In the genomic region with DNA sequence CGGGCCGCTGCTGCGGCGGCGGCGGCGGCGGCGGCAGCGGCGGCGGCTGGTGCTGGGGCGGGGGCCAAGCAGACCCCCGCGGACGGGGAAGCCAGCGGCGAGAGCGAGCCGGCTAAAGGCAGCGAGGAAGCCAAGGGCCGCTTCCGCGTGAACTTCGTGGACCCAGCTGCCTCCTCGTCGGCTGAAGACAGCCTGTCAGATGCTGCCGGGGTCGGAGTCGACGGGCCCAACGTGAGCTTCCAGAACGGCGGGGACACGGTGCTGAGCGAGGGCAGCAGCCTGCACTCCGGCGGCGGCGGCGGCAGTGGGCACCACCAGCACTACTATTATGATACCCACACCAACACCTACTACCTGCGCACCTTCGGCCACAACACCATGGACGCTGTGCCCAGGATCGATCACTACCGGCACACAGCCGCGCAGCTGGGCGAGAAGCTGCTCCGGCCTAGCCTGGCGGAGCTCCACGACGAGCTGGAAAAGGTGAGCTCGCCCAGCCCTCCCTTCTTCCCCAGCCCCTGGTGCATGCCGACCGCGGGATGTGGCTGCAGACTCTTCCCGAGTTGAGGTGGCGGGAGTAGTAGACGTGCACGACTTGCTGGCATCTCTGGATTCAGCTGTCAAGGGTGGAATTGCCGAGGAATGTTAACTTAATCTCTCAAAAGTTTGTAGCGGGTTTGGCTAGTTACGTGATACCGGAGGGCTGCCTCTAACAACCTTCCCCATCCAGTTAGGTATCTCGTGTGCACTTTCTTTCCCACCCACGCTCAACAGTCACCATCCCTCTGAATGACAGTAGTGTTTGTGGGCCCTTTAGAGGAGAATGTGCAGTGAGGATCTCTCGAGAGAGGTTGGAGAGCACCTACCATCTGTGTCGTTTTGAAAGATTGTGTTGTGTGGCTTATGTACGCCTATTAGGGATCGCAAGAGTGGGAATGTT, we compare ENCODE assay signal across 8 cellular contexts. TPM values are rescaled to one million over a fixed set of nuclear protein-coding genes. Genes with fewer than 3 reads are reported as not detected.
DNase-seq lines count a peak whose midpoint lies in the region; ATAC-seq and TF ChIP-seq lines count a peak whose summit lies in the region.

No MANE protein-coding gene starts in this region.

- WGBS in endodermal cell (ENCODE audit: insufficient coverage in 1 of 2, insufficient read length in 1 of 2), 2 experiments, result 3 to 17% methylated on average over 3 to 71 of the region's 71 CpGs

- H3K27ac Mint-ChIP-seq in activated CD8-positive, alpha-beta memory T cell treated with anti-CD3 and anti-CD28 coated beads, Interleukin-2, amount 10 ng/mL, durations not matched to agents 7 days and 5 days, result peak overlapping the region; percentile 72
- H3K27ac Mint-ChIP-seq in endodermal cell, result no peak overlapping the region

- CTCF ChIA-PET in activated CD8-positive, alpha-beta memory T cell treated with anti-CD3 and anti-CD28 coated beads, Interleukin-2, amount 10 ng/mL, durations not matched to agents 7 days and 5 days (lab: Charles Lee), result interaction anchor here (1.0 to 1.5 kb wide), 3 partner anchors 9 to 298 kb away, joined by 3 to 5 read pairs (median 3); no protein-coding TSS in a partner anchor

- H3K9me3 ChIP-seq in endodermal cell (ENCODE audit: control insufficient read depth, low read length) (no peaks in the 10 kb centered on the region), mononuclear cell (ENCODE audit: low read depth, low read length) (no peaks in the 10 kb centered on the region)

- H3K9ac ChIP-seq in endodermal cell (ENCODE audit: extremely low read depth, low read length, poor library complexity, severe bottlenecking), result peak overlapping the region; percentile 12

- peak; percentile 13 for ATAC-seq in activated CD8-positive, alpha-beta memory T cell treated with anti-CD3 and anti-CD28 coated beads, Interleukin-2, amount 10 ng/mL, durations not matched to agents 7 days and 5 days

- peaks cover 22% of the 10 kb centered on the region for H3K36me3 Mint-ChIP-seq in activated CD8-positive, alpha-beta memory T cell treated with anti-CD3 and anti-CD28 coated beads, Interleukin-2, amount 10 ng/mL, durations not matched to agents 7 days and 5 days
- H3K36me3 Mint-ChIP-seq in endodermal cell (ENCODE audit: low read depth), result no peaks in the 10 kb centered on the region

- H3K4me3 Mint-ChIP-seq in activated CD8-positive, alpha-beta memory T cell treated with anti-CD3 and anti-CD28 coated beads, Interleukin-2, amount 10 ng/mL, durations not matched to agents 7 days and 5 days, result peak overlapping the region; percentile 85
- peak overlapping the region; percentile 76 for H3K4me3 Mint-ChIP-seq in endodermal cell

- H3K4me1 ChIP-seq in endodermal cell (ENCODE audit: control insufficient read depth, insufficient read depth, low read length), result no peaks in the 10 kb centered on the region
- H3K4me1 ChIP-seq in mononuclear cell (ENCODE audit: insufficient read depth, low read length), result peaks cover 44% of the 10 kb centered on the region

- H3K27me3 Mint-ChIP-seq in activated CD8-positive, alpha-beta memory T cell treated with anti-CD3 and anti-CD28 coated beads, Interleukin-2, amount 10 ng/mL, durations not matched to agents 7 days and 5 days, result no peaks in the 10 kb centered on the region
- H3K27me3 Mint-ChIP-seq in endodermal cell (ENCODE audit: insufficient read depth), result peaks cover 16% of the 10 kb centered on the region

- DNase-seq in GM12865 (ENCODE audit: low read depth) (peak; percentile 54), HFF-Myc (ENCODE audit: extremely low read depth, low read depth) (no peak), NCI-H146 treated with DMSO at 0.1 percent for 48 hours (lab: John Stamatoyannopoulos, UW; ENCODE audit: unreplicated experiment) (peak; percentile 19), endodermal cell (peak; percentile 78), GM19240 (ENCODE audit: insufficient read length, low spot score) (no peak)
- peak; percentile 67 for DNase-seq in activated CD8-positive, alpha-beta memory T cell treated with anti-CD3 and anti-CD28 coated beads, Interleukin-2, amount 10 ng/mL, durations not matched to agents 7 days and 5 days
- peak; percentile 12 to 25 for DNase-seq in stimulated activated CD8-positive, alpha-beta memory T cell treated with anti-CD3 and anti-CD28 coated beads, Interleukin-4, amount 100 ng/mL, for 4 hours (ENCODE audit: low read depth in 2 of 2, low spot score in 1 of 2)

- H3K4me1 Mint-ChIP-seq in activated CD8-positive, alpha-beta memory T cell treated with anti-CD3 and anti-CD28 coated beads, Interleukin-2, amount 10 ng/mL, durations not matched to agents 7 days and 5 days, result peaks cover 47% of the 10 kb centered on the region
- peaks cover 20% of the 10 kb centered on the region for H3K4me1 Mint-ChIP-seq in endodermal cell

- peaks cover 16% of the 10 kb centered on the region for H3K27me3 ChIP-seq in endodermal cell (ENCODE audit: control insufficient read depth, insufficient read depth, low read length, poor library complexity, severe bottlenecking)
- H3K27me3 ChIP-seq in mononuclear cell (ENCODE audit: insufficient read depth, low read length), result no peaks in the 10 kb centered on the region

- H3K4me3 ChIP-seq in GM12865 (ENCODE audit: low read depth, low read length), result peak overlapping the region; percentile 62
- H3K4me3 ChIP-seq in HFF-Myc (replicated peaks; ENCODE audit: low read depth, low read length), result peak overlapping the region; percentile 66
- H3K4me3 ChIP-seq in endodermal cell (ENCODE audit: low read length), result peak overlapping the region; percentile 81
- H3K4me3 ChIP-seq in mononuclear cell (ENCODE audit: low read length), result peak overlapping the region; percentile 68

- H3K36me3 ChIP-seq in endodermal cell (ENCODE audit: control insufficient read depth, insufficient read depth, low read length), result no peaks in the 10 kb centered on the region

- TF ChIP-seq CTCF in GM12865 (IDR thresholded peaks at IDR 0.05; ENCODE audit: insufficient read depth, low read depth, low read length, missing control alignments) (no peak), HFF-Myc (IDR thresholded peaks at IDR 0.05; ENCODE audit: low read depth, low read length, missing control alignments) (no peak), endodermal cell (conservative IDR thresholded peaks at IDR 0.05) (no peak)

- no peak overlapping the region for H3K27ac ChIP-seq in endodermal cell (ENCODE audit: low read depth, low read length)

- H3K9me3 Mint-ChIP-seq in activated CD8-positive, alpha-beta memory T cell treated with anti-CD3 and anti-CD28 coated beads, Interleukin-2, amount 10 ng/mL, durations not matched to agents 7 days and 5 days (ENCODE audit: low read depth), result no peaks in the 10 kb centered on the region
- H3K9me3 Mint-ChIP-seq in endodermal cell, result no peaks in the 10 kb centered on the region

RNA-seq across cellular contexts. Expression of a gene that starts 0.9 kb away (rescaled TPM):
- 10 to 100 TPM; 13.7 to 16.3 TPM for total RNA-seq in activated CD8-positive, alpha-beta memory T cell treated with anti-CD3 and anti-CD28 coated beads, Interleukin-2, amount 10 ng/mL, durations not matched to agents 7 days and 5 days
- total RNA-seq in endodermal cell (10 to 100 TPM; 16.7 to 25.1 TPM), mononuclear cell (18.6 TPM)
- 12.5 TPM for polyA plus RNA-seq in endodermal cell (2013, experiment 1 of 2)
- polyA plus RNA-seq in endodermal cell (2013, experiment 2 of 2), result 11.1 TPM

Comparison
In these comparisons a context has a peak if more than half of its experiments do, and no peak if none do; other contexts are left out.
1. DNase-seq: peak in GM12865 (single experiment), NCI-H146 treated with DMSO at 0.1 percent for 48 hours (single experiment), activated CD8-positive, alpha-beta memory T cell treated with anti-CD3 and anti-CD28 coated beads, Interleukin-2, amount 10 ng/mL, durations not matched to agents 7 days and 5 days (single experiment), endodermal cell (single experiment) and stimulated activated CD8-positive, alpha-beta memory T cell treated with anti-CD3 and anti-CD28 coated beads, Interleukin-4, amount 100 ng/mL, for 4 hours (2 of 2); none in HFF-Myc (single experiment) and GM19240 (single experiment).
2. Peak in every context shown above with its lines, with median percentiles within 50 percentile points of each other: H3K4me3 ChIP-seq.